19 cellular contexts compared by ENCODE assay signal in the genomic region with DNA sequence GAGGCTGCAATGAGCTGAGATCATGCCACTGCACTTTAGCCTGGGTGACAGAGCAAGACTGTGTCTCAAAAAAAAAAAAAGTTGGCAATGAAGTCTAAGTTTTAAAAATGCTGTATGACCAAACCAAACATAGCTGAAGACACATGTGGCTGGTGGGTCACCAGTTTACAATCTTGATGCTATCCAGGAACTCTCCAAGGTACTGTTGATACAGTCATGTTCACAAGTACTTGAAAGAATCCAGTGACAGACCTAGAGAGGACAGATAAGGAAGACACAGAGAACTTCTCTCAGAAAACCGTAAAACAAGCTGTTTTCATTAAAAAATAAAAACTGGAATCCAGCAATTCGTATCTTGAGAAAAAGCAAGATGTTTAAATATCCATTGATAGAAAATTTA.
DNase-seq lines count a peak whose midpoint lies in the region; ATAC-seq and TF ChIP-seq lines count a peak whose summit lies in the region.
"Had no signal": no experiment of that assay in that cellular context is flagged by ENCODE, and none has a peak within 500 bp of the region (broad histone marks: within the 10 kb centered on the region; RNA-seq: fewer than 3 reads in every experiment).

No MANE protein-coding gene starts in this region.

- H2AK9ac ChIP-seq in IMR-90 (replicated peaks; ENCODE audit: low read depth, low read length, poor library complexity), result no peak overlapping the region

- no peak overlapping the region for H2BK15ac ChIP-seq in IMR-90 (ENCODE audit: low read depth, low read length)

- no peak overlapping the region for H4K5ac ChIP-seq in IMR-90 (ENCODE audit: low read depth, low read length)

- no peaks in the 10 kb centered on the region for H3K79me1 ChIP-seq in IMR-90 (ENCODE audit: low read depth in 1 of 2, low read length in 2 of 2)

- H3K4me1 ChIP-seq in IMR-90 (ENCODE audit: control insufficient read depth, insufficient read depth, low read length), result peaks cover 8% of the 10 kb centered on the region
- H3K4me1 ChIP-seq: BLaER1, HAP-1 had no signal

- TF ChIP-seq CTCF in IMR-90 (conservative IDR thresholded peaks at IDR 0.05; ENCODE audit: low read depth, low read length) (no peak), astrocyte of the spinal cord (IDR thresholded peaks at IDR 0.05; ENCODE audit: low read depth, low read length) (no peak)

- H2BK120ac ChIP-seq in IMR-90 (ENCODE audit: low read depth, low read length), result peak overlapping the region; percentile 3; the same call in 1 of the 2 replicates

- no peak overlapping the region for H2AFZ ChIP-seq in IMR-90 (replicated peaks; ENCODE audit: low read length, poor library complexity)
- H2AFZ ChIP-seq: PC-9 had no signal

- no peaks in the 10 kb centered on the region for H3K36me3 ChIP-seq in IMR-90 (ENCODE audit: control insufficient read depth, insufficient read depth, low read length)
- H3K36me3 ChIP-seq: BLaER1, HAP-1, heart left ventricle had no signal

- no peak overlapping the region for H3K27ac ChIP-seq in IMR-90 (ENCODE audit: insufficient read depth, low read length)
- H3K27ac ChIP-seq: BLaER1, heart left ventricle, PC-9 had no signal

- H4K91ac ChIP-seq in IMR-90 (ENCODE audit: insufficient read depth, low read depth, low read length), result no peak overlapping the region

- POLR2A ChIA-PET in IMR-90 (lab: Charles Lee; ENCODE audit: unreplicated experiment), result no interaction called here

- TF ChIP-seq POLR2A in IMR-90 (IDR thresholded peaks at IDR 0.05; ENCODE audit: low read depth, low read length), result no peak

- in situ Hi-C loops in IMR-90 (cut with MboI; ENCODE audit: low sequenced_read_pairs) (no loop called here), astrocyte of the spinal cord (cut with HindIII; ENCODE audit: low sequenced_read_pairs) (no loop called here)

- H3K14ac ChIP-seq in IMR-90 (replicated peaks; ENCODE audit: low read depth, low read length), result no peak overlapping the region

- no peak overlapping the region for H2BK20ac ChIP-seq in IMR-90 (ENCODE audit: low read depth, low read length)

- no peak overlapping the region for H3K18ac ChIP-seq in IMR-90 (ENCODE audit: low read depth, low read length)

- H3K9ac ChIP-seq in IMR-90 (ENCODE audit: low read depth, low read length), result no peak overlapping the region
- H3K9ac ChIP-seq: BLaER1 had no signal

- no peaks in the 10 kb centered on the region for H3K9me3 ChIP-seq in IMR-90 (ENCODE audit: control insufficient read depth, insufficient read depth, low read length)
- H3K9me3 ChIP-seq: BLaER1, HAP-1 had no signal

- dilution Hi-C loops in IMR-90 (cut with HindIII; ENCODE audit: low sequenced_read_pairs, unreplicated experiment), result no loop called here

- peaks cover 18% of the 10 kb centered on the region for H3K9me1 ChIP-seq in IMR-90 (ENCODE audit: insufficient read depth, low read length)

- H3K4me3 ChIP-seq in IMR-90 (ENCODE audit: insufficient read depth, low read depth, low read length) (no peak overlapping the region), astrocyte of the spinal cord (ENCODE audit: low read depth, low read length) (no peak overlapping the region)
- H3K4me3 ChIP-seq: BLaER1, HAP-1, heart left ventricle, PC-9 had no signal

- H3K56ac ChIP-seq in IMR-90 (ENCODE audit: extremely low read depth, insufficient read depth, low read length), result no peak overlapping the region

- ATAC-seq in IMR-90 (ENCODE audit: low read depth), result no peak
- ATAC-seq in HG03439 (IDR thresholded peaks at IDR 0.05; ENCODE audit: unreplicated experiment), result no peak
- ATAC-seq: activated T-cell treated with anti-CD3 and anti-CD28 coated beads, Interleukin-2, amount 50 U/mL, for 4 hours; heart left ventricle; stimulated activated naive CD8-positive, alpha-beta T cell treated with anti-CD3 and anti-CD28 coated beads, Interleukin-15, Interleukin-2, amounts not matched to agents 100 U/mL and 50 U/mL, for 24 hours; T-helper 17 cell had no signal

- TF ChIP-seq RAD21 in IMR-90 (IDR thresholded peaks at IDR 0.05; ENCODE audit: low read length), result no peak

- intact Hi-C loops in IMR-90 (cut with micrococcal nuclease) (no loop called here), posterior vena cava (cut with DNase I) (no loop called here)

- H4K20me1 ChIP-seq in IMR-90 (ENCODE audit: insufficient read depth, low read length), result no peaks in the 10 kb centered on the region; the same call in 1 of the 2 replicates
- H4K20me1 ChIP-seq: BLaER1 had no signal

- no peak overlapping the region for H3K4ac ChIP-seq in IMR-90 (ENCODE audit: low read depth, low read length)

- H3K27me3 ChIP-seq in IMR-90 (ENCODE audit: control insufficient read depth, insufficient read depth, low read length), result no peaks in the 10 kb centered on the region
- H3K27me3 ChIP-seq: BLaER1, heart left ventricle had no signal

- H2AK5ac ChIP-seq in IMR-90 (ENCODE audit: low read depth, low read length), result no peak overlapping the region

- no peak overlapping the region for H4K8ac ChIP-seq in IMR-90 (ENCODE audit: low read depth in 2 of 2, low read length in 2 of 2)

- no peak overlapping the region for H2BK5ac ChIP-seq in IMR-90 (ENCODE audit: low read depth, low read length, poor library complexity, severe bottlenecking)

- no TSS peak for BruUV-seq in IMR-90 (replicated peaks; lab: Mats Ljungman, UMichigan)

- H3K23ac ChIP-seq in IMR-90 (ENCODE audit: low read depth, low read length), result no peak overlapping the region

- no peak overlapping the region for H3K4me2 ChIP-seq in IMR-90 (ENCODE audit: low read depth, low read length)
- H3K4me2 ChIP-seq: BLaER1, PC-9 had no signal

- CTCF ChIA-PET in IMR-90 (lab: Yijun Ruan, JAX), result interaction anchor here (0.6 kb wide), 3 partner anchors 71 to 360 kb away, joined by 3 read pairs; no protein-coding TSS in a partner anchor

- DNase-seq in AG20443 (ENCODE audit: low spot score), result peak; percentile 52
- DNase-seq in IMR-90, result peak; percentile 86
- peak; percentile 44 for DNase-seq in astrocyte of the spinal cord (ENCODE audit: low read depth, low spot score)
- DNase-seq in iPS-NIHi7 (ENCODE audit: extremely low spot score), result peak; percentile 39
- DNase-seq in activated T-cell treated with anti-CD3 and anti-CD28 coated beads, Interleukin-2, amount 50 U/mL, for 1 hour, result no peak
- no peak for DNase-seq in COLO668 (lab: John Stamatoyannopoulos, UW; ENCODE audit: unreplicated experiment)
- no peak for DNase-seq in posterior vena cava (ENCODE audit: low spot score)
- DNase-seq: activated CD4-positive, alpha-beta T cell treated with anti-CD3 and anti-CD28 coated beads for 48 hours; activated T-cell treated with anti-CD3 and anti-CD28 coated beads, Interleukin-2, amount 50 U/mL, for 4 hours; GDM1; heart left ventricle; NCI-H1436; NCI-H345; PC-9; stimulated activated naive CD8-positive, alpha-beta T cell treated with anti-CD3 and anti-CD28 coated beads, Interleukin-15, Interleukin-2, amounts not matched to agents 100 U/mL and 50 U/mL, for 24 hours; T-helper 17 cell had no signal

- no CpG with 5 or more reads among the region's 2 CpGs for WGBS in IMR-90 (ENCODE audit: extremely low coverage in 2 of 2, insufficient read length in 1 of 2), 2 experiments

TF ChIP-seq in IMR-90, 13 proteins besides CTCF, POLR2A, EP300 and RAD21:
- TF ChIP-seq NFE2L2 (IDR thresholded peaks at IDR 0.05; ENCODE audit: low read depth, low read length) (no peak), MXI1 (IDR thresholded peaks at IDR 0.05; ENCODE audit: borderline replicate concordance, low read depth, low read length) (peak; percentile 66)
- TF ChIP-seq, protein P1, sequence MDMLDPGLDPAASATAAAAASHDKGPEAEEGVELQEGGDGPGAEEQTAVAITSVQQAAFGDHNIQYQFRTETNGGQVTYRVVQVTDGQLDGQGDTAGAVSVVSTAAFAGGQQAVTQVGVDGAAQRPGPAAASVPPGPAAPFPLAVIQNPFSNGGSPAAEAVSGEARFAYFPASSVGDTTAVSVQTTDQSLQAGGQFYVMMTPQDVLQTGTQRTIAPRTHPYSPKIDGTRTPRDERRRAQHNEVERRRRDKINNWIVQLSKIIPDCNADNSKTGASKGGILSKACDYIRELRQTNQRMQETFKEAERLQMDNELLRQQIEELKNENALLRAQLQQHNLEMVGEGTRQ (IDR thresholded peaks at IDR 0.05; ENCODE audit: low read depth, low read length), result peak; percentile 37; the same call in 1 of the 2 replicates

Comparison
In these comparisons a context has a peak if more than half of its experiments do, and no peak if none do; other contexts are left out.
1. DNase-seq: peak in AG20443 (single experiment), IMR-90 (single experiment), astrocyte of the spinal cord (single experiment) and iPS-NIHi7 (single experiment); none in activated T-cell treated with anti-CD3 and anti-CD28 coated beads, Interleukin-2, amount 50 U/mL, for 1 hour (single experiment), COLO668 (single experiment) and posterior vena cava (single experiment).